ENCODE assay signal across 18 cellular contexts in genomic region chr5:131973981-131974380, GRCh38. TPM values are rescaled to one million over a fixed set of nuclear protein-coding genes. Genes with fewer than 3 reads are reported as not detected.
"Had no signal": no experiment of that assay in that cellular context is flagged by ENCODE, and none has a peak within 500 bp of the region (broad histone marks: within the 10 kb centered on the region; RNA-seq: fewer than 3 reads in every experiment).

No MANE protein-coding gene starts in this region.

- DNase-seq: gastrocnemius medialis; heart right ventricle; left lung; mucosa of descending colon; psoas muscle; right lobe of liver; SHP77; stimulated activated CD4-positive, alpha-beta T cell treated with anti-CD3 and anti-CD28 coated beads, Interleukin-2, amount 100 ng/mL, for 24 hours; stimulated activated naive B cell treated with anti-CD40 and anti-IgM and Interleukin-4, amounts not matched to agents 10 μg/mL and 1 μg/mL and 100 μg/mL, for 72 hours; substantia nigra; transverse colon had no signal

- H3K27me3 ChIP-seq: cardiac muscle cell, gastrocnemius medialis, heart right ventricle, left lung, right lobe of liver, transverse colon had no signal

- H3K9me3 Mint-ChIP-seq: nephron; stimulated activated naive B cell treated with anti-CD40 and anti-IgM and Interleukin-4, amounts not matched to agents 10 μg/mL and 1 μg/mL and 100 μg/mL, for 72 hours had no signal

- H3K27ac ChIP-seq: cardiac muscle cell, gastrocnemius medialis, left lung, psoas muscle, right lobe of liver, transverse colon had no signal

- H3K27me3 Mint-ChIP-seq: stimulated activated naive B cell treated with anti-CD40 and anti-IgM and Interleukin-4, amounts not matched to agents 10 μg/mL and 1 μg/mL and 100 μg/mL, for 72 hours had no signal

- H3K4me3 ChIP-seq: cardiac muscle cell, gastrocnemius medialis, left lung, mucosa of descending colon, psoas muscle, right lobe of liver, transverse colon had no signal

- H3K4me3 Mint-ChIP-seq: nephron; stimulated activated naive B cell treated with anti-CD40 and anti-IgM and Interleukin-4, amounts not matched to agents 10 μg/mL and 1 μg/mL and 100 μg/mL, for 72 hours had no signal

- H3K4me1 Mint-ChIP-seq: nephron had no signal

- H3K36me3 ChIP-seq: cardiac muscle cell, gastrocnemius medialis, heart right ventricle, left lung, right lobe of liver, transverse colon had no signal

- ATAC-seq: gastrocnemius medialis; heart right ventricle; left lung; psoas muscle; right lobe of liver; SK-N-SH treated with all-trans-retinoic acid at 6 μM for 48 hours; stimulated activated naive B cell treated with anti-CD40 and anti-IgM and Interleukin-4, amounts not matched to agents 10 μg/mL and 1 μg/mL and 100 μg/mL, for 72 hours had no signal

- H3K36me3 Mint-ChIP-seq: stimulated activated naive B cell treated with anti-CD40 and anti-IgM and Interleukin-4, amounts not matched to agents 10 μg/mL and 1 μg/mL and 100 μg/mL, for 72 hours had no signal

- H3K9me3 ChIP-seq: gastrocnemius medialis, heart right ventricle, left lung, mucosa of descending colon, psoas muscle, right lobe of liver, transverse colon had no signal

- H3K4me1 ChIP-seq: gastrocnemius medialis, heart right ventricle, left lung, psoas muscle, right lobe of liver had no signal

- H3K27ac Mint-ChIP-seq: nephron had no signal

RNA-seq across cellular contexts. Expression of gene MEIKIN, which starts 28.5 kb away (rescaled TPM):
- total RNA-seq: activated CD8-positive, alpha-beta memory T cell treated with anti-CD3 and anti-CD28 coated beads for 36 hours; cardiac muscle cell; fibroblast of lung; gastrocnemius medialis; heart right ventricle; mucosa of descending colon; T-helper 2 cell treated with Interferon-gamma antibody and Interleukin-4, amounts not matched to agents 100 ng/mL and 5 ng/mL, for 36 hours; transverse colon had no signal
- polyA plus RNA-seq: adipose tissue, cardiac muscle cell, fibroblast of lung, psoas muscle had no signal
